In the genomic region with DNA sequence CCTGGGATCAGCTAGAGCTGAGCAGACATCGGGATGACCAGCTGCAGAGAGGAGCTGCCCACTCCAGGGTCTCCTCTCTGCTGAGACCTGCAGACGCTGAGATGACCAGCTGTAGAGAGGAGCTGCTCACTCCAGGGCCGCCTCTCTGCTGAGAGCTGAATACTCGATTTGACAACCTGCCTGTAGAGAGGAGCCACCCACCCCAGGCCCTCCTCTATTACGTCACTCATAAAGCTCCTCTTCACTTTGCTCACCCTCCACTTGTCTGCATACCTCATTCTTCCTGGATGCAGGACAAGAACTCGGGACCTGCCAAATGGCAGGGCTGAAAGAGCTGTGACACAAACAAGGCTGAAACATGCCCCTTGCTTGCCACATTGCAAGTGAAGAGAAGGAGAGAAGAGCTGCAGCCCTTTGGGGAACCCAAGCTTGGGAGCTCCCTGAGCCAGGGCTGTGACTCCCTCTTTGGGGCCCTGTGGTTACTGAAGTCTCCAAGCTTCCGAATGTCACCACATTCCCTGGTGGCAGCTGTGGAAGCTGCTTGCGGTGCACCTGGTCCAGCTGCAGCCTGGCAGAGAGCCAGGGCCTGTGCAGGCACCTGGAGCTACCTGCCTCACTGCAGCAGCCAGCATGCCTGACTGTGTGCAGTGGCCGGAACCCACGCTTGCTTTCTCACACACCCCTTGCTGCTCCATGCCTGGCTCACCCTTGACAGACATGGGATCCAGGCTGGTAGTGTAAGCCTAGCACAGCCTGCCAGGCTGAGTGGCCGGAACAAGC, we compare ENCODE assay signal across 1 cellular context.
TF ChIP-seq lines count a peak whose summit lies in the region.

No MANE protein-coding gene starts in this region.

TF ChIP-seq in HepG2, 621 proteins besides CTCF, POLR2A, EP300 and RAD21 (continued from another document):
- TF ChIP-seq REPIN1 (CRISPR knock-in tag; IDR thresholded peaks at IDR 0.05; ENCODE audit: borderline replicate concordance, low read depth): no peak
- TF ChIP-seq, protein P1, sequence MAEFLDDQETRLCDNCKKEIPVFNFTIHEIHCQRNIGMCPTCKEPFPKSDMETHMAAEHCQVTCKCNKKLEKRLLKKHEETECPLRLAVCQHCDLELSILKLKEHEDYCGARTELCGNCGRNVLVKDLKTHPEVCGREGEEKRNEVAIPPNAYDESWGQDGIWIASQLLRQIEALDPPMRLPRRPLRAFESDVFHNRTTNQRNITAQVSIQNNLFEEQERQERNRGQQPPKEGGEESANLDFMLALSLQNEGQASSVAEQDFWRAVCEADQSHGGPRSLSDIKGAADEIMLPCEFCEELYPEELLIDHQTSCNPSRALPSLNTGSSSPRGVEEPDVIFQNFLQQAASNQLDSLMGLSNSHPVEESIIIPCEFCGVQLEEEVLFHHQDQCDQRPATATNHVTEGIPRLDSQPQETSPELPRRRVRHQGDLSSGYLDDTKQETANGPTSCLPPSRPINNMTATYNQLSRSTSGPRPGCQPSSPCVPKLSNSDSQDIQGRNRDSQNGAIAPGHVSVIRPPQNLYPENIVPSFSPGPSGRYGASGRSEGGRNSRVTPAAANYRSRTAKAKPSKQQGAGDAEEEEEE (CRISPR knock-in tag; IDR thresholded peaks at IDR 0.05; ENCODE audit: borderline replicate concordance): no peak
- no peak for TF ChIP-seq GATA4 (IDR thresholded peaks at IDR 0.05; ENCODE audit: borderline replicate concordance, low read depth)
- no peak for TF ChIP-seq XRCC5 (optimal IDR thresholded peaks at IDR 0.05; ENCODE audit: low read length)
- no peak for TF ChIP-seq ZSCAN20 (CRISPR knock-in tag; IDR thresholded peaks at IDR 0.05; ENCODE audit: borderline replicate concordance)
- no peak for TF ChIP-seq CBX5 (CRISPR knock-in tag; IDR thresholded peaks at IDR 0.05; ENCODE audit: borderline replicate concordance)
